ENCODE assay signal across 8 cellular contexts in genomic region chr9:137672907-137673791, GRCh38. TPM values are rescaled to one million over a fixed set of nuclear protein-coding genes. Genes with fewer than 3 reads are reported as not detected.
DNase-seq lines count a peak whose midpoint lies in the region; ATAC-seq and TF ChIP-seq lines count a peak whose summit lies in the region.

No MANE protein-coding gene starts in this region.

- peak; percentile 65 to 87 (median 80) for TF ChIP-seq CTCF in body of pancreas (IDR thresholded peaks at IDR 0.05)

- H3K27ac ChIP-seq in body of pancreas, result peak overlapping the region in 1 of 4 donors; percentile 31

- no peaks in the 10 kb centered on the region for H3K27me3 ChIP-seq in body of pancreas

- no peak for TF ChIP-seq POLR2A in body of pancreas (IDR thresholded peaks at IDR 0.05)

- in situ Hi-C loops in G401 (cut with HindIII; ENCODE audit: low sequenced_read_pairs), result no loop called here

- no peak overlapping the region for H3K4me3 ChIP-seq in body of pancreas

- ATAC-seq in GM21529 (IDR thresholded peaks at IDR 0.05; ENCODE audit: unreplicated experiment), result peak; percentile 64
- peak; percentile 56 for ATAC-seq in body of pancreas
- ATAC-seq in GM19324 (IDR thresholded peaks at IDR 0.05; ENCODE audit: low FRiP score, unreplicated experiment), result no peak

- no peaks in the 10 kb centered on the region for H3K9me3 ChIP-seq in body of pancreas

- H3K36me3 ChIP-seq in body of pancreas (replicated peaks in 1 of 2; ENCODE audit: insufficient read depth in 1 of 2, low read depth in 2 of 2), result no peaks in the 10 kb centered on the region

- peaks cover 48% of the 10 kb centered on the region for H3K4me1 ChIP-seq in body of pancreas

- WGBS in body of pancreas, 2 donors, result 46 to 48% methylated on average over 13 of the region's 13 CpGs

- intact Hi-C loops in body of pancreas (cut with DNase I), result no loop called here

- DNase-seq in G401 (ENCODE audit: low spot score) (peak; percentile 85), LHCN-M2 (ENCODE audit: low read depth) (peak; percentile 58), SHP77 (lab: John Stamatoyannopoulos, UW) (peak; percentile 11 to 49), body of pancreas (peak; percentile 40 to 74 (median 63)), iris pigment epithelial cell (ENCODE audit: low read depth) (peak; percentile 78)
- peak; percentile 47 for DNase-seq in stimulated activated CD4-positive, alpha-beta T cell treated with anti-CD3 and anti-CD28 coated beads, Interleukin-1b, Interleukin-23, amount 100 ng/mL, for 48 hours

RNA-seq across cellular contexts. Expression of gene EHMT1, which starts 54.3 kb away (rescaled TPM):
- 97.4 and 101 TPM in 2 replicates for total RNA-seq in G401 (2014; rRNA removed; shearing (Covaris generic))
- total RNA-seq in LHCN-M2 (2014; rRNA removed) (34.8 and 43.5 TPM in 2 replicates), body of pancreas (10 to 100 TPM; 41.0 to 65.9 TPM)
- polyA plus RNA-seq in LHCN-M2 (2012), result 24.9 TPM

Comparison
In these comparisons a context has a peak if more than half of its experiments do, and no peak if none do; other contexts are left out.
1. DNase-seq: peak in every context shown above with its lines; median percentile 85 in G401; 78 in iris pigment epithelial cell; 63 in body of pancreas; 58 in LHCN-M2; 47 in stimulated activated CD4-positive, alpha-beta T cell treated with anti-CD3 and anti-CD28 coated beads, Interleukin-1b, Interleukin-23, amount 100 ng/mL, for 48 hours; 30 in SHP77.